Comparison of ENCODE assay signal across 1 cellular context in the genomic region with DNA sequence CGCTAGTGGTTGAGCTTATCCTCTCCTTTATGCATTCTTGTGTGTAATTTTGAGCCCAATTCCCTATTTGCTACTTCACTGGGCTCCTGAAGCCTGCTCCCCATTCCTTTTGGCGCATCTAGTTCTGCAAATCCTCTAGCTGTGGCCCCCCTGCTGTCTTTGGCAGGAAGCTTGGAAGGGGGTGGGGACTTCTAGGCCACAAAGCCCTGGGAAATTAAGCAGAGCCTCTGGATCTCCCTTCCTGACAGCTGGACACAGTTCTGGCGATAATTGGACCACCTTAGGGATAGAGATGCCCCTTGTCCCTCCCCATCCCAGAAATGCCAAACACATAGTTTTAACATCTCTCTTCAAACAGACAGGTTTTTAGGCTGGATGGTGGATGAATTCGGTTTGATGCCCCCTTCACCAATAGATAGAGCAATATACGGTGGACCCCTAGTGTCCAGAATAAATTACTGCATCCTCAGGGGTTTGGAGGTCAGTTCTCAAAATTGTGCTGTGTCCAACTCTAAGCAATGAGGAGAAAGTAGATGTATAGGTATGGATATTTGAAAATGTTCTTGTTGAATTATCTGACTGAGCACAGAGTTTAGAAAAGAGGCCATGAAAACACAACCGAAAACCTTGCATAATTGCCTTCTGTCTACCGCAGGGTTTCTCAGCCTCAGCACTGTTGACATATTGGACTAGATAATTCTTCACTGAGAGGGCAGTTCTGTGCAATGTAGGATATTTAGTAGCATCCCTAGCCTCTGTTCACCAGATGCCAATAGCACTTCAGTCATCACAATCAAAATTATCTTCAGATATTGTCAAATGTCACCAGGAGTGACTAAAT.
TF ChIP-seq lines count a peak whose summit lies in the region.

No MANE protein-coding gene starts in this region.

TF ChIP-seq in HCT116, 20 proteins besides CTCF, POLR2A, EP300 and RAD21 (continued from another document):
- TF ChIP-seq, protein P1, sequence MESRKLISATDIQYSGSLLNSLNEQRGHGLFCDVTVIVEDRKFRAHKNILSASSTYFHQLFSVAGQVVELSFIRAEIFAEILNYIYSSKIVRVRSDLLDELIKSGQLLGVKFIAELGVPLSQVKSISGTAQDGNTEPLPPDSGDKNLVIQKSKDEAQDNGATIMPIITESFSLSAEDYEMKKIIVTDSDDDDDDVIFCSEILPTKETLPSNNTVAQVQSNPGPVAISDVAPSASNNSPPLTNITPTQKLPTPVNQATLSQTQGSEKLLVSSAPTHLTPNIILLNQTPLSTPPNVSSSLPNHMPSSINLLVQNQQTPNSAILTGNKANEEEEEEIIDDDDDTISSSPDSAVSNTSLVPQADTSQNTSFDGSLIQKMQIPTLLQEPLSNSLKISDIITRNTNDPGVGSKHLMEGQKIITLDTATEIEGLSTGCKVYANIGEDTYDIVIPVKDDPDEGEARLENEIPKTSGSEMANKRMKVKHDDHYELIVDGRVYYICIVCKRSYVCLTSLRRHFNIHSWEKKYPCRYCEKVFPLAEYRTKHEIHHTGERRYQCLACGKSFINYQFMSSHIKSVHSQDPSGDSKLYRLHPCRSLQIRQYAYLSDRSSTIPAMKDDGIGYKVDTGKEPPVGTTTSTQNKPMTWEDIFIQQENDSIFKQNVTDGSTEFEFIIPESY (IDR thresholded peaks at IDR 0.05; ENCODE audit: extremely low read depth, insufficient replicate concordance, low read length), result no peak
- TF ChIP-seq SIN3A (IDR thresholded peaks at IDR 0.05; ENCODE audit: low read depth) (no peak), EZH2 (IDR thresholded peaks at IDR 0.05) (no peak), JUND (IDR thresholded peaks at IDR 0.05) (no peak), EZH2phosphoT487 (IDR thresholded peaks at IDR 0.05; ENCODE audit: borderline replicate concordance) (no peak)
- TF ChIP-seq, protein P2, sequence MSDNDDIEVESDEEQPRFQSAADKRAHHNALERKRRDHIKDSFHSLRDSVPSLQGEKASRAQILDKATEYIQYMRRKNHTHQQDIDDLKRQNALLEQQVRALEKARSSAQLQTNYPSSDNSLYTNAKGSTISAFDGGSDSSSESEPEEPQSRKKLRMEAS (IDR thresholded peaks at IDR 0.05), result no peak
- TF ChIP-seq, protein P3, sequence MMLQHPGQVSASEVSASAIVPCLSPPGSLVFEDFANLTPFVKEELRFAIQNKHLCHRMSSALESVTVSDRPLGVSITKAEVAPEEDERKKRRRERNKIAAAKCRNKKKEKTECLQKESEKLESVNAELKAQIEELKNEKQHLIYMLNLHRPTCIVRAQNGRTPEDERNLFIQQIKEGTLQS (IDR thresholded peaks at IDR 0.05), result no peak
TF ChIP-seq in HCT116: peak in this region for 0.
